ENCODE assay signal across 1 cellular context in genomic region chr5:172688735-172689572, GRCh38.
TF ChIP-seq lines count a peak whose summit lies in the region.

No MANE protein-coding gene starts in this region.

TF ChIP-seq in HepG2, 621 proteins besides CTCF, POLR2A, EP300 and RAD21 (continued from another document):
- TF ChIP-seq, protein P1, sequence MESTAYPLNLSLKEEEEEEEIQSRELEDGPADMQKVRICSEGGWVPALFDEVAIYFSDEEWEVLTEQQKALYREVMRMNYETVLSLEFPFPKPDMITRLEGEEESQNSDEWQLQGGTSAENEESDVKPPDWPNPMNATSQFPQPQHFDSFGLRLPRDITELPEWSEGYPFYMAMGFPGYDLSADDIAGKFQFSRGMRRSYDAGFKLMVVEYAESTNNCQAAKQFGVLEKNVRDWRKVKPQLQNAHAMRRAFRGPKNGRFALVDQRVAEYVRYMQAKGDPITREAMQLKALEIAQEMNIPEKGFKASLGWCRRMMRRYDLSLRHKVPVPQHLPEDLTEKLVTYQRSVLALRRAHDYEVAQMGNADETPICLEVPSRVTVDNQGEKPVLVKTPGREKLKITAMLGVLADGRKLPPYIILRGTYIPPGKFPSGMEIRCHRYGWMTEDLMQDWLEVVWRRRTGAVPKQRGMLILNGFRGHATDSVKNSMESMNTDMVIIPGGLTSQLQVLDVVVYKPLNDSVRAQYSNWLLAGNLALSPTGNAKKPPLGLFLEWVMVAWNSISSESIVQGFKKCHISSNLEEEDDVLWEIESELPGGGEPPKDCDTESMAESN (CRISPR knock-in tag; conservative IDR thresholded peaks at IDR 0.05), result no peak
- TF ChIP-seq, protein P2, sequence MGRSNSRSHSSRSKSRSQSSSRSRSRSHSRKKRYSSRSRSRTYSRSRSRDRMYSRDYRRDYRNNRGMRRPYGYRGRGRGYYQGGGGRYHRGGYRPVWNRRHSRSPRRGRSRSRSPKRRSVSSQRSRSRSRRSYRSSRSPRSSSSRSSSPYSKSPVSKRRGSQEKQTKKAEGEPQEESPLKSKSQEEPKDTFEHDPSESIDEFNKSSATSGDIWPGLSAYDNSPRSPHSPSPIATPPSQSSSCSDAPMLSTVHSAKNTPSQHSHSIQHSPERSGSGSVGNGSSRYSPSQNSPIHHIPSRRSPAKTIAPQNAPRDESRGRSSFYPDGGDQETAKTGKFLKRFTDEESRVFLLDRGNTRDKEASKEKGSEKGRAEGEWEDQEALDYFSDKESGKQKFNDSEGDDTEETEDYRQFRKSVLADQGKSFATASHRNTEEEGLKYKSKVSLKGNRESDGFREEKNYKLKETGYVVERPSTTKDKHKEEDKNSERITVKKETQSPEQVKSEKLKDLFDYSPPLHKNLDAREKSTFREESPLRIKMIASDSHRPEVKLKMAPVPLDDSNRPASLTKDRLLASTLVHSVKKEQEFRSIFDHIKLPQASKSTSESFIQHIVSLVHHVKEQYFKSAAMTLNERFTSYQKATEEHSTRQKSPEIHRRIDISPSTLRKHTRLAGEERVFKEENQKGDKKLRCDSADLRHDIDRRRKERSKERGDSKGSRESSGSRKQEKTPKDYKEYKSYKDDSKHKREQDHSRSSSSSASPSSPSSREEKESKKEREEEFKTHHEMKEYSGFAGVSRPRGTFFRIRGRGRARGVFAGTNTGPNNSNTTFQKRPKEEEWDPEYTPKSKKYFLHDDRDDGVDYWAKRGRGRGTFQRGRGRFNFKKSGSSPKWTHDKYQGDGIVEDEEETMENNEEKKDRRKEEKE (IDR thresholded peaks at IDR 0.05), result no peak
TF ChIP-seq in HepG2: peak in this region for 0.
